In genomic region chrX:129957241-129958099, GRCh38 we compare ENCODE assay signal across 1 cellular context.
TF ChIP-seq lines count a peak whose summit lies in the region.

No MANE protein-coding gene starts in this region.

TF ChIP-seq in HEK293, 187 proteins besides CTCF, POLR2A, EP300 and RAD21 (continued from another document and continues in another):
- no peak for TF ChIP-seq ZBTB10 (tag by site-specific recombination; IDR thresholded peaks at IDR 0.05)
- no peak for TF ChIP-seq ZNF362 (tag by site-specific recombination; IDR thresholded peaks at IDR 0.05)
- 0 out of 2 replicates have a peak, but pooled peaks have one; percentile 24 for TF ChIP-seq ZNF561 (tag by site-specific recombination; IDR thresholded peaks at IDR 0.05; ENCODE audit: borderline replicate concordance)
- TF ChIP-seq ZNF202 (tag by site-specific recombination; IDR thresholded peaks at IDR 0.05; ENCODE audit: borderline replicate concordance), result no peak
- no peak for TF ChIP-seq ZNF785 (tag by site-specific recombination; IDR thresholded peaks at IDR 0.05)
- no peak for TF ChIP-seq BCL6B (tag by site-specific recombination; IDR thresholded peaks at IDR 0.05)
- peak; percentile 73 for TF ChIP-seq ZEB2 (tag by site-specific recombination; IDR thresholded peaks at IDR 0.05)
- no peak for TF ChIP-seq ZNF23 (tag by site-specific recombination; IDR thresholded peaks at IDR 0.05; ENCODE audit: borderline replicate concordance)
- TF ChIP-seq KLF1 (tag by site-specific recombination; IDR thresholded peaks at IDR 0.05), result peak; percentile 39
- no peak for TF ChIP-seq ZNF211 (tag by site-specific recombination; IDR thresholded peaks at IDR 0.05; ENCODE audit: low read depth)
- no peak for TF ChIP-seq ZBTB7A (tag by site-specific recombination; IDR thresholded peaks at IDR 0.05; ENCODE audit: low read depth)
- TF ChIP-seq ELK4 (IDR thresholded peaks at IDR 0.05; ENCODE audit: borderline replicate concordance, low read depth, low read length), result no peak
- TF ChIP-seq ZNF837 (tag by site-specific recombination; IDR thresholded peaks at IDR 0.05), result no peak
- peak; percentile 49; the same call in 1 of the 2 replicates for TF ChIP-seq IKZF3 (tag by site-specific recombination; IDR thresholded peaks at IDR 0.05)
- TF ChIP-seq ZNF138 (tag by site-specific recombination; IDR thresholded peaks at IDR 0.05; ENCODE audit: borderline replicate concordance), result no peak
- TF ChIP-seq YY1 (tag by site-specific recombination; IDR thresholded peaks at IDR 0.05), result peak; percentile 48; the same call in 1 of the 2 replicates
- 0 out of 2 replicates have a peak, but pooled peaks have one; percentile 25 for TF ChIP-seq ZNF24 (tag by site-specific recombination; IDR thresholded peaks at IDR 0.05)
- no peak for TF ChIP-seq PRDM4 (tag by site-specific recombination; IDR thresholded peaks at IDR 0.05)
- TF ChIP-seq SP7 (tag by site-specific recombination; IDR thresholded peaks at IDR 0.05), result peak; percentile 71
- no peak for TF ChIP-seq ZNF707 (tag by site-specific recombination; IDR thresholded peaks at IDR 0.05)
- TF ChIP-seq ZSCAN16 (tag by site-specific recombination; IDR thresholded peaks at IDR 0.05), result no peak
- TF ChIP-seq OSR2 (tag by site-specific recombination; IDR thresholded peaks at IDR 0.05), result no peak
- peak; percentile 96 for TF ChIP-seq ZNF398 (tag by site-specific recombination; IDR thresholded peaks at IDR 0.05)
- peak; percentile 45; the same call in 1 of the 2 replicates for TF ChIP-seq ZNF843 (tag by site-specific recombination; IDR thresholded peaks at IDR 0.05)
- no peak for TF ChIP-seq RBAK (tag by site-specific recombination; IDR thresholded peaks at IDR 0.05)
- peak; percentile 68; the same call in 1 of the 2 replicates for TF ChIP-seq PBX3 (CRISPR knock-in tag; IDR thresholded peaks at IDR 0.05)
- TF ChIP-seq ZNF660 (tag by site-specific recombination; IDR thresholded peaks at IDR 0.05), result no peak; the same call in 1 of the 2 replicates
- peak; percentile 40; the same call in 1 of the 2 replicates for TF ChIP-seq PATZ1 (tag by site-specific recombination; IDR thresholded peaks at IDR 0.05)
- no peak for TF ChIP-seq ZNF174 (tag by site-specific recombination; IDR thresholded peaks at IDR 0.05)
- TF ChIP-seq EGR2 (tag by site-specific recombination; IDR thresholded peaks at IDR 0.05; ENCODE audit: low read depth), result peak; percentile 75
- 0 out of 2 replicates have a peak, but pooled peaks have one; percentile 12 for TF ChIP-seq ZNF629 (tag by site-specific recombination; IDR thresholded peaks at IDR 0.05)
- no peak for TF ChIP-seq ZNF624 (tag by site-specific recombination; IDR thresholded peaks at IDR 0.05)
- TF ChIP-seq ZNF76 (tag by site-specific recombination; IDR thresholded peaks at IDR 0.05; ENCODE audit: borderline replicate concordance, low read depth), result peak; percentile 89
- no peak for TF ChIP-seq ZNF184 (tag by site-specific recombination; IDR thresholded peaks at IDR 0.05)
- TF ChIP-seq ZIC2 (tag by site-specific recombination; IDR thresholded peaks at IDR 0.05), result no peak
- peak; percentile 36; the same call in 1 of the 2 replicates for TF ChIP-seq WT1 (tag by site-specific recombination; IDR thresholded peaks at IDR 0.05)
- TF ChIP-seq ZNF449 (tag by site-specific recombination; IDR thresholded peaks at IDR 0.05), result peak; percentile 32
- TF ChIP-seq ZNF549 (tag by site-specific recombination; IDR thresholded peaks at IDR 0.05), result no peak
- TF ChIP-seq ZBTB20 (tag by site-specific recombination; IDR thresholded peaks at IDR 0.05), result peak; percentile 82
- no peak for TF ChIP-seq ZNF292 (tag by site-specific recombination; IDR thresholded peaks at IDR 0.05; ENCODE audit: borderline replicate concordance, low read depth)
- no peak for TF ChIP-seq ZNF544 (tag by site-specific recombination; IDR thresholded peaks at IDR 0.05)
- TF ChIP-seq HOXD13 (CRISPR knock-in tag; IDR thresholded peaks at IDR 0.05; ENCODE audit: borderline replicate concordance), result no peak
- peak; percentile 37; the same call in 1 of the 2 replicates for TF ChIP-seq ZSCAN5A (tag by site-specific recombination; IDR thresholded peaks at IDR 0.05)
- 0 out of 2 replicates have a peak, but pooled peaks have one; percentile 33 for TF ChIP-seq KLF17 (tag by site-specific recombination; IDR thresholded peaks at IDR 0.05)
- TF ChIP-seq ZNF341 (tag by site-specific recombination; IDR thresholded peaks at IDR 0.05; ENCODE audit: low read depth), result no peak
- TF ChIP-seq ZBTB17 (tag by site-specific recombination; IDR thresholded peaks at IDR 0.05), result peak; percentile 79
